Comparison of ENCODE assay signal across 1 cellular context in genomic region chr6:42661540-42662153, GRCh38.
TF ChIP-seq lines count a peak whose summit lies in the region.

No MANE protein-coding gene starts in this region.

TF ChIP-seq in HepG2, 621 proteins besides CTCF, POLR2A, EP300 and RAD21 (continued from another document and continues in another):
- no peak for TF ChIP-seq AKNA (CRISPR knock-in tag; IDR thresholded peaks at IDR 0.05; ENCODE audit: borderline replicate concordance)
- no peak for TF ChIP-seq HOXD1 (CRISPR knock-in tag; IDR thresholded peaks at IDR 0.05)
- 0 out of 4 replicates have a peak, but pooled peaks of 1 of the 2 experiments have one; percentile 25 for TF ChIP-seq HMGXB4 (CRISPR knock-in tag; IDR thresholded peaks at IDR 0.05; ENCODE audit: borderline replicate concordance in 1 of 2, low read depth in 1 of 2)
- no peak for TF ChIP-seq GABPB1 (CRISPR knock-in tag; IDR thresholded peaks at IDR 0.05)
- no peak for TF ChIP-seq NCOA1 (CRISPR knock-in tag; IDR thresholded peaks at IDR 0.05)
- no peak for TF ChIP-seq DZIP1 (CRISPR knock-in tag; IDR thresholded peaks at IDR 0.05)
- TF ChIP-seq MEF2D (CRISPR knock-in tag; IDR thresholded peaks at IDR 0.05): no peak
- no peak for TF ChIP-seq POLR2G (IDR thresholded peaks at IDR 0.05; ENCODE audit: low read depth, low read length)
- TF ChIP-seq HOMEZ (CRISPR knock-in tag; IDR thresholded peaks at IDR 0.05; ENCODE audit: low read depth): no peak
- TF ChIP-seq ZHX1 (CRISPR knock-in tag; IDR thresholded peaks at IDR 0.05; ENCODE audit: low read depth): no peak
- no peak for TF ChIP-seq ZNF34 (CRISPR knock-in tag; IDR thresholded peaks at IDR 0.05; ENCODE audit: borderline replicate concordance)
- no peak for TF ChIP-seq ZNF326 (CRISPR knock-in tag; IDR thresholded peaks at IDR 0.05; ENCODE audit: borderline replicate concordance)
- TF ChIP-seq CAMTA2 (CRISPR knock-in tag; IDR thresholded peaks at IDR 0.05; ENCODE audit: borderline replicate concordance): no peak
- TF ChIP-seq SMAD1 (CRISPR knock-in tag; IDR thresholded peaks at IDR 0.05; ENCODE audit: borderline replicate concordance, low read depth): no peak
- no peak for TF ChIP-seq CCAR2 (optimal IDR thresholded peaks at IDR 0.05; ENCODE audit: low read depth, low read length)
- no peak for TF ChIP-seq HOXA9 (CRISPR knock-in tag; IDR thresholded peaks at IDR 0.05; ENCODE audit: borderline replicate concordance)
- 0 out of 2 replicates have a peak, but pooled peaks have one; percentile 21 for TF ChIP-seq REPIN1 (CRISPR knock-in tag; IDR thresholded peaks at IDR 0.05; ENCODE audit: borderline replicate concordance, low read depth)
- no peak for TF ChIP-seq HOXA7 (CRISPR knock-in tag; IDR thresholded peaks at IDR 0.05)
- no peak for TF ChIP-seq ZNF788 (CRISPR knock-in tag; IDR thresholded peaks at IDR 0.05; ENCODE audit: borderline replicate concordance)
- TF ChIP-seq TEF (CRISPR knock-in tag; IDR thresholded peaks at IDR 0.05): no peak
- no peak for TF ChIP-seq E2F1 (CRISPR knock-in tag; IDR thresholded peaks at IDR 0.05)
- TF ChIP-seq AHR (CRISPR knock-in tag; IDR thresholded peaks at IDR 0.05): no peak
- no peak for TF ChIP-seq PHF8 (CRISPR knock-in tag; IDR thresholded peaks at IDR 0.05)
- TF ChIP-seq MLLT10 (CRISPR knock-in tag; IDR thresholded peaks at IDR 0.05): no peak
- no peak for TF ChIP-seq FLYWCH1 (CRISPR knock-in tag; IDR thresholded peaks at IDR 0.05)
- TF ChIP-seq ZMAT5 (CRISPR knock-in tag; IDR thresholded peaks at IDR 0.05; ENCODE audit: borderline replicate concordance, low read depth): no peak
- TF ChIP-seq MEIS2 (CRISPR knock-in tag; IDR thresholded peaks at IDR 0.05): no peak
- TF ChIP-seq TGIF2 (CRISPR knock-in tag; IDR thresholded peaks at IDR 0.05): no peak
- TF ChIP-seq MIER2 (CRISPR knock-in tag; IDR thresholded peaks at IDR 0.05): no peak
- TF ChIP-seq AGO1 (IDR thresholded peaks at IDR 0.05; ENCODE audit: low read depth, low read length, poor library complexity, severe bottlenecking): no peak
- no peak for TF ChIP-seq TARDBP (CRISPR knock-in tag; IDR thresholded peaks at IDR 0.05)
- no peak for TF ChIP-seq ZBTB14 (CRISPR knock-in tag; IDR thresholded peaks at IDR 0.05)
- TF ChIP-seq ARNTL (CRISPR knock-in tag; IDR thresholded peaks at IDR 0.05): no peak
- no peak for TF ChIP-seq TFDP2 (CRISPR knock-in tag; IDR thresholded peaks at IDR 0.05)
- TF ChIP-seq TBX3 (IDR thresholded peaks at IDR 0.05; ENCODE audit: borderline replicate concordance): no peak
- no peak for TF ChIP-seq MTERF4 (CRISPR knock-in tag; IDR thresholded peaks at IDR 0.05)
- no peak for TF ChIP-seq ZNF296 (CRISPR knock-in tag; conservative IDR thresholded peaks at IDR 0.05)
- TF ChIP-seq ZNF570 (CRISPR knock-in tag; IDR thresholded peaks at IDR 0.05; ENCODE audit: borderline replicate concordance): no peak
